In genomic region chr6:126147416-126147815, GRCh38 we compare ENCODE assay signal across 22 cellular contexts.
"Had no signal": no experiment of that assay in that cellular context is flagged by ENCODE, and none has a peak within 500 bp of the region (broad histone marks: within the 10 kb centered on the region; RNA-seq: fewer than 3 reads in every experiment).

No MANE protein-coding gene starts in this region.

- H3K4me3 ChIP-seq: dorsolateral prefrontal cortex, esophagus muscularis mucosa, gastrocnemius medialis, left ventricle myocardium inferior, lower lobe of right lung, spleen, thoracic aorta, transverse colon had no signal

- DNase-seq: central memory CD4-positive, alpha-beta T cell; cortex of kidney; dorsolateral prefrontal cortex; effector memory CD4-positive, alpha-beta T cell; gastrocnemius medialis; glutamatergic neuron; immature natural killer cell; kidney; left ventricle myocardium inferior; lower lobe of right lung; naive B cell; spleen; stimulated activated CD4-positive, alpha-beta T cell treated with anti-CD3 and anti-CD28 coated beads, Interleukin-15, amount 100 ng/mL, for 24 hours; stimulated activated CD4-positive, alpha-beta T cell treated with anti-CD3 and anti-CD28 coated beads, Interleukin-1b, Interleukin-23, amount 100 ng/mL, for 48 hours; stimulated activated CD4-positive, alpha-beta T cell treated with anti-CD3 and anti-CD28 coated beads, Interleukin-4, amount 100 ng/mL, for 24 hours; stimulated activated naive CD8-positive, alpha-beta T cell treated with anti-CD3 and anti-CD28 coated beads, Interleukin-15, amount 100 ng/mL, for 72 hours; transverse colon had no signal

- H3K9me3 Mint-ChIP-seq: memory B cell; naive B cell; stimulated activated naive CD8-positive, alpha-beta T cell treated with anti-CD3 and anti-CD28 coated beads, Interleukin-15, amount 100 ng/mL, for 72 hours had no signal

- ATAC-seq: gastrocnemius medialis; lower lobe of right lung; sciatic nerve; stimulated activated memory B cell treated with anti-CD40 and anti-IgM and Interleukin-4, amounts not matched to agents 10 μg/mL and 1 μg/mL and 100 μg/mL, for 72 hours; stimulated activated naive CD8-positive, alpha-beta T cell treated with anti-CD3 and anti-CD28 coated beads, Interleukin-15, amount 100 ng/mL, for 72 hours had no signal

- H3K4me1 Mint-ChIP-seq: immature natural killer cell; memory B cell; naive B cell; stimulated activated naive CD8-positive, alpha-beta T cell treated with anti-CD3 and anti-CD28 coated beads, Interleukin-15, amount 100 ng/mL, for 72 hours had no signal

- H3K27me3 Mint-ChIP-seq: memory B cell; naive B cell; stimulated activated memory B cell treated with anti-CD40 and anti-IgM and Interleukin-4, amounts not matched to agents 10 μg/mL and 1 μg/mL and 100 μg/mL, for 72 hours; stimulated activated naive CD8-positive, alpha-beta T cell treated with anti-CD3 and anti-CD28 coated beads, Interleukin-15, amount 100 ng/mL, for 72 hours had no signal

- H3K36me3 ChIP-seq: esophagus muscularis mucosa, gastrocnemius medialis, left ventricle myocardium inferior, lower lobe of right lung, spleen, thoracic aorta, transverse colon had no signal

- H3K27ac ChIP-seq: dorsolateral prefrontal cortex, esophagus muscularis mucosa, gastrocnemius medialis, left ventricle myocardium inferior, lower lobe of right lung, spleen, thoracic aorta, transverse colon had no signal

- H3K27me3 ChIP-seq: dorsolateral prefrontal cortex, esophagus muscularis mucosa, gastrocnemius medialis, spleen, transverse colon had no signal

- H3K27ac Mint-ChIP-seq: immature natural killer cell; memory B cell; naive B cell; stimulated activated memory B cell treated with anti-CD40 and anti-IgM and Interleukin-4, amounts not matched to agents 10 μg/mL and 1 μg/mL and 100 μg/mL, for 72 hours; stimulated activated naive CD8-positive, alpha-beta T cell treated with anti-CD3 and anti-CD28 coated beads, Interleukin-15, amount 100 ng/mL, for 72 hours had no signal

- H3K36me3 Mint-ChIP-seq: memory B cell, naive B cell had no signal

- H3K4me1 ChIP-seq: lower lobe of right lung, spleen, transverse colon had no signal

- H3K4me3 Mint-ChIP-seq: immature natural killer cell; memory B cell; naive B cell; stimulated activated memory B cell treated with anti-CD40 and anti-IgM and Interleukin-4, amounts not matched to agents 10 μg/mL and 1 μg/mL and 100 μg/mL, for 72 hours; stimulated activated naive CD8-positive, alpha-beta T cell treated with anti-CD3 and anti-CD28 coated beads, Interleukin-15, amount 100 ng/mL, for 72 hours had no signal

- H3K9me3 ChIP-seq: esophagus muscularis mucosa, gastrocnemius medialis, left ventricle myocardium inferior, lower lobe of right lung, spleen, thoracic aorta, transverse colon had no signal
